Comparison of ENCODE assay signal across 30 cellular contexts in the genomic region with DNA sequence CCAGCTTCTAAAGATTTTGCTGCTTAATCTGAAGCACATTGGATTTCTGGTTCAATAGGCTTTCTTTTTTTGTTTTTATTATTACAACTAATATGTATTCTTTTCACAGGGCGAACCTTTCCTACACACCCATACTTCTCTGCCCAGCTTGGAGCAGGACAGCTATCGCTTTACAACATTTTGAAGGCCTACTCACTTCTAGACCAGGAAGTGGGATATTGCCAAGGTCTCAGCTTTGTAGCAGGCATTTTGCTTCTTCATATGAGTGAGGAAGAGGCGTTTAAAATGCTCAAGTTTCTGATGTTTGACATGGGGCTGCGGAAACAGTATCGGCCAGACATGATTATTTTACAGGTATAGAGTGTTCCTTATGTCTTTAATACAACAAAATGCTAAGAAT.
"Had no signal": no experiment of that assay in that cellular context is flagged by ENCODE, and none has a peak within 500 bp of the region (broad histone marks: within the 10 kb centered on the region; RNA-seq: fewer than 3 reads in every experiment).

No MANE protein-coding gene starts in this region.

- FAIRE-seq: endometrium, endothelial cell of umbilical vein had no signal

- H3K36me3 ChIP-seq: breast epithelium, cardiac muscle cell, colonic mucosa had no signal

- ATAC-seq: activated CD4-positive, alpha-beta T cell treated with anti-CD3 and anti-CD28 coated beads for 36 hours; activated naive CD8-positive, alpha-beta T cell treated with anti-CD3 and anti-CD28 coated beads, Interleukin-2, amount 50 U/mL, for 24 hours; activated T-cell treated with anti-CD3 and anti-CD28 coated beads, Interleukin-2, amount 50 U/mL, for 4 hours; gastroesophageal sphincter had no signal

- H3K4me1 ChIP-seq: breast epithelium, colonic mucosa had no signal

- H3K27me3 ChIP-seq: adrenal gland, breast epithelium, cardiac muscle cell, colonic mucosa, esophagus squamous epithelium, gastroesophageal sphincter had no signal

- H3K27ac Mint-ChIP-seq: activated CD4-positive, alpha-beta memory T cell treated with anti-CD3 and anti-CD28 coated beads, Interleukin-2, amount 10 ng/mL, durations not matched to agents 7 days and 5 days; activated CD4-positive, alpha-beta T cell treated with anti-CD3 and anti-CD28 coated beads for 36 hours; activated CD4-positive, alpha-beta T cell treated with anti-CD3 and anti-CD28 coated beads, Interleukin-2, amount 10 ng/mL, durations not matched to agents 24 days and 14 days; activated naive CD4-positive, alpha-beta T cell treated with anti-CD3 and anti-CD28 coated beads for 36 hours; activated naive CD4-positive, alpha-beta T cell treated with anti-CD3 and anti-CD28 coated beads, Interleukin-2, amount 50 U/mL, for 24 hours; activated naive CD8-positive, alpha-beta T cell treated with anti-CD3 and anti-CD28 coated beads, Interleukin-2, amount 50 U/mL, for 24 hours; activated T-helper 2 cell treated with anti-CD3 and anti-CD28 coated beads, Interferon-gamma antibody, Interleukin-2, Interleukin-4, amounts not matched to agents 10 μg/mL and 5 μg/mL and 100 μg/mL, durations not matched to agents 14 hours and 24 hours and 36 hours had no signal

- H3K4me3 ChIP-seq: adrenal gland, breast epithelium, cardiac muscle cell, colonic mucosa, esophagus squamous epithelium, gastroesophageal sphincter had no signal

- H3K27me3 Mint-ChIP-seq: activated CD4-positive, alpha-beta memory T cell treated with anti-CD3 and anti-CD28 coated beads, Interleukin-2, amount 10 ng/mL, durations not matched to agents 7 days and 5 days; activated CD4-positive, alpha-beta T cell treated with anti-CD3 and anti-CD28 coated beads for 36 hours; activated CD4-positive, alpha-beta T cell treated with anti-CD3 and anti-CD28 coated beads, Interleukin-2, amount 10 ng/mL, durations not matched to agents 24 days and 14 days; activated naive CD4-positive, alpha-beta T cell treated with anti-CD3 and anti-CD28 coated beads, Interleukin-2, amount 50 U/mL, for 24 hours; activated naive CD8-positive, alpha-beta T cell treated with anti-CD3 and anti-CD28 coated beads for 36 hours; activated naive CD8-positive, alpha-beta T cell treated with anti-CD3 and anti-CD28 coated beads, Interleukin-2, amount 50 U/mL, for 24 hours; brain had no signal

- H3K4me1 Mint-ChIP-seq: activated CD4-positive, alpha-beta T cell treated with anti-CD3 and anti-CD28 coated beads for 36 hours; activated naive CD4-positive, alpha-beta T cell treated with anti-CD3 and anti-CD28 coated beads, Interleukin-2, amount 50 U/mL, for 24 hours; activated naive CD8-positive, alpha-beta T cell treated with anti-CD3 and anti-CD28 coated beads, Interleukin-2, amount 50 U/mL, for 24 hours had no signal

- H3K4me3 Mint-ChIP-seq: activated CD4-positive, alpha-beta memory T cell treated with anti-CD3 and anti-CD28 coated beads, Interleukin-2, amount 10 ng/mL, durations not matched to agents 7 days and 5 days; activated CD4-positive, alpha-beta T cell treated with anti-CD3 and anti-CD28 coated beads for 36 hours; activated CD4-positive, alpha-beta T cell treated with anti-CD3 and anti-CD28 coated beads, Interleukin-2, amount 10 ng/mL, durations not matched to agents 24 days and 14 days; activated naive CD4-positive, alpha-beta T cell treated with anti-CD3 and anti-CD28 coated beads for 36 hours; activated naive CD4-positive, alpha-beta T cell treated with anti-CD3 and anti-CD28 coated beads, Interleukin-2, amount 50 U/mL, for 24 hours; activated naive CD8-positive, alpha-beta T cell treated with anti-CD3 and anti-CD28 coated beads for 36 hours; activated naive CD8-positive, alpha-beta T cell treated with anti-CD3 and anti-CD28 coated beads, Interleukin-2, amount 50 U/mL, for 24 hours; activated T-cell treated with anti-CD3 and anti-CD28 coated beads, Interleukin-2, amount 50 U/mL, for 4 hours; brain had no signal

- H3K9me3 ChIP-seq: adrenal gland, breast epithelium, colonic mucosa, esophagus squamous epithelium, gastroesophageal sphincter had no signal

- H3K27ac ChIP-seq: adrenal gland, breast epithelium, cardiac muscle cell, colonic mucosa, epithelial cell of prostate, gastroesophageal sphincter had no signal

- H3K9me3 Mint-ChIP-seq: activated CD4-positive, alpha-beta memory T cell treated with anti-CD3 and anti-CD28 coated beads, Interleukin-2, amount 10 ng/mL, durations not matched to agents 7 days and 5 days; activated CD4-positive, alpha-beta T cell treated with anti-CD3 and anti-CD28 coated beads, Interleukin-2, amount 10 ng/mL, durations not matched to agents 24 days and 14 days; activated naive CD4-positive, alpha-beta T cell treated with anti-CD3 and anti-CD28 coated beads for 36 hours; activated naive CD4-positive, alpha-beta T cell treated with anti-CD3 and anti-CD28 coated beads, Interleukin-2, amount 50 U/mL, for 24 hours; activated naive CD8-positive, alpha-beta T cell treated with anti-CD3 and anti-CD28 coated beads for 36 hours; activated naive CD8-positive, alpha-beta T cell treated with anti-CD3 and anti-CD28 coated beads, Interleukin-2, amount 50 U/mL, for 24 hours; activated T-cell treated with anti-CD3 and anti-CD28 coated beads, Interleukin-2, amount 50 U/mL, for 4 hours; activated T-helper 2 cell treated with anti-CD3 and anti-CD28 coated beads, Interferon-gamma antibody, Interleukin-2, Interleukin-4, amounts not matched to agents 10 μg/mL and 5 μg/mL and 100 μg/mL, durations not matched to agents 14 hours and 24 hours and 36 hours; brain had no signal

- DNase-seq: activated CD4-positive, alpha-beta memory T cell treated with anti-CD3 and anti-CD28 coated beads, Interleukin-2, amount 10 ng/mL, durations not matched to agents 7 days and 5 days; activated CD4-positive, alpha-beta T cell treated with anti-CD3 and anti-CD28 coated beads for 36 hours; activated CD4-positive, alpha-beta T cell treated with anti-CD3 and anti-CD28 coated beads, Interleukin-2, amount 10 ng/mL, durations not matched to agents 24 days and 14 days; activated CD4-positive, CD25-positive, alpha-beta regulatory T cell; activated CD4-positive, CD25-positive, alpha-beta regulatory T cell treated with anti-CD3 and anti-CD28 coated beads, Interleukin-2, amount 50 U/mL, for 72 hours; activated effector memory CD4-positive, alpha-beta T cell treated with anti-CD3 and anti-CD28 coated beads, Interleukin-2, amount 50 U/mL, for 16 hours; activated naive CD4-positive, alpha-beta T cell treated with anti-CD3 and anti-CD28 coated beads for 36 hours; activated naive CD8-positive, alpha-beta T cell treated with anti-CD3 and anti-CD28 coated beads for 36 hours; activated naive CD8-positive, alpha-beta T cell treated with anti-CD3 and anti-CD28 coated beads, Interleukin-2, amount 50 U/mL, for 24 hours; activated T-cell treated with anti-CD3 and anti-CD28 coated beads, Interleukin-2, amount 50 U/mL, for 4 hours; adrenal gland; amygdala; aorta; central memory CD4-positive, alpha-beta T cell; cerebellar nuclear complex; colonic mucosa; effector CD8-positive, alpha-beta T cell; esophagus squamous epithelium; foreskin melanocyte; T-helper 1 cell; T-helper 2 cell had no signal
